ENCODE assay signal across 1 cellular context in genomic region chr15:56464893-56465520, GRCh38.
A peak's percentile ranks its signal among the peaks of the same experiment; 100 is the strongest.
TF ChIP-seq lines count a peak whose summit lies in the region.

MNS1 (minus strand) TSS chr15:56465137; CDS start chr15:56464972, 165 bp downstream.

TF ChIP-seq in K562, 482 proteins besides CTCF, POLR2A, EP300 and RAD21 (continued from another document):
- TF ChIP-seq PRDM10 (IDR thresholded peaks at IDR 0.05; ENCODE audit: partially characterized antibody) (peak; percentile 95), FUS (optimal IDR thresholded peaks at IDR 0.05; ENCODE audit: low read depth, low read length) (no peak), TAF7 (tag; IDR thresholded peaks at IDR 0.05) (0 out of 2 replicates have a peak, but pooled peaks have one; percentile 35), SPI1 (IDR thresholded peaks at IDR 0.05; ENCODE audit: borderline replicate concordance, low read depth, low read length) (no peak), ZFP30 (CRISPR knock-in tag; IDR thresholded peaks at IDR 0.05; ENCODE audit: borderline replicate concordance) (no peak)
